10 cellular contexts compared by ENCODE assay signal in the genomic region with DNA sequence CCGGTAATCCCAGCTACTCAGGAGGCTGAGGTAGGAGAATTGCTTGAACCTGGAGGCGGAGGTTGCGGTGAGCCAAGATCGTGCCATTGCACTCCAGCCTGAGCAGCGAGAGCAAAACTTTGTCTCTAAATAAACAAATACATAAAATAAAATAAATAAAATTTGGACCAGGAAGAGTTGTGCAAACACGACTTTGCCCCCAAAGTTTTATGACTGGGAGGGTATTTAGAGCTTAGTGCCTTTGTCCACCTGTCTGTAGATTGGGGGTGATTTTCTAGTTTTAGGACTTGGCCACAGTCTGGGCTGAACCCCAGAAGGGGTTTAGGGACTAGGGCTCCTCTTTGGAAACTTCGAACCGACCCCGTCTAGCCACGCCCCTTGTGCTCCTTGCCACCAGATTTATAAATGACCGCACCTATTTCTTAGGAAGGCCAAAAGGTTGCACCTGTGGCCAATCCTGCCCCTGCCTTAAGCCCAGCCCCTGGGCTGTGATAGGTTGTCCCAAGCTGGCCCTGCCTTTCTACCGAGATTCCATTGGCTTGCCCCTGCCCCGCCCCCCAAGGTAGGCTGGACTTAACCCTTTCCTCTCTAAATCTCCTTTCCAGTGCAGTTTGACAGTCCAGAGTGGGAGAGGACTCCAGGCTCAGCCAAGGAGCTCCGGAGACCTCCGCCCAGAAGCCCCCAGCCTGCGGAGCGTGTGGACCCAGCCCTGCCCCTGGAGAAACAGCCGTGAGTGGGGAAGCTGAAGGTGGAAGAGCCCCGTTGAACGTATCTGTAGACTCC. TPM values are rescaled to one million over a fixed set of nuclear protein-coding genes. Genes with fewer than 3 reads are reported as not detected.
A peak's percentile ranks its signal among the peaks of the same experiment; 100 is the strongest.
DNase-seq lines count a peak whose midpoint lies in the region; TF ChIP-seq lines count a peak whose summit lies in the region.
"Had no signal": no experiment of that assay in that cellular context is flagged by ENCODE, and none has a peak within 500 bp of the region (broad histone marks: within the 10 kb centered on the region; RNA-seq: fewer than 3 reads in every experiment).

No MANE protein-coding gene starts in this region.

- TF ChIP-seq CTCF in neural crest cell (conservative IDR thresholded peaks at IDR 0.05) (no peak), progenitor cell of endocrine pancreas (IDR thresholded peaks at IDR 0.05; ENCODE audit: unreplicated experiment) (no peak)

- H3K4me1 Mint-ChIP-seq in neural crest cell (no peaks in the 10 kb centered on the region), progenitor cell of endocrine pancreas (ENCODE audit: low read depth) (peaks cover 2% of the 10 kb centered on the region)

- peaks cover 72% of the 10 kb centered on the region for H3K27me3 Mint-ChIP-seq in neural crest cell (ENCODE audit: low read depth)
- H3K27me3 Mint-ChIP-seq in progenitor cell of endocrine pancreas = peaks cover 33% of the 10 kb centered on the region

- DNase-seq in DMS53 (lab: John Stamatoyannopoulos, UW) (peak; percentile 41), DMS53 treated with DMSO at 0.1 percent for 48 hours (lab: John Stamatoyannopoulos, UW; ENCODE audit: unreplicated experiment) (no peak), NCI-H2196 (lab: John Stamatoyannopoulos, UW; ENCODE audit: unreplicated experiment) (peak; percentile 51), cerebellar cortex (ENCODE audit: low spot score) (peak; percentile 56), neural crest cell (ENCODE audit: low read depth, low spot score) (no peak), HPDE6-E6E7 (ENCODE audit: extremely low spot score) (no peak), progenitor cell of endocrine pancreas (ENCODE audit: low spot score, unreplicated experiment) (no peak), NCI-H1092 treated with DMSO at 0.1 percent for 48 hours (lab: John Stamatoyannopoulos, UW) (no peak)

- H3K36me3 Mint-ChIP-seq in neural crest cell (ENCODE audit: low read depth) (no peaks in the 10 kb centered on the region), progenitor cell of endocrine pancreas (ENCODE audit: insufficient read depth) (no peaks in the 10 kb centered on the region)

- H3K4me3 Mint-ChIP-seq in neural crest cell = no peak overlapping the region
- H3K4me3 Mint-ChIP-seq in progenitor cell of endocrine pancreas (ENCODE audit: low read depth) = no peak overlapping the region

- H3K27ac Mint-ChIP-seq in neural crest cell (ENCODE audit: unreplicated experiment) (peak overlapping the region; percentile 71), progenitor cell of endocrine pancreas (no peak overlapping the region)

- H3K9me3 Mint-ChIP-seq in neural crest cell (no peaks in the 10 kb centered on the region), progenitor cell of endocrine pancreas (ENCODE audit: low read depth) (no peaks in the 10 kb centered on the region)

RNA-seq across cellular contexts. Expression of gene SHD, which starts 5.3 kb away (rescaled TPM):
- 2.7 and 4.5 TPM in 2 replicates for total RNA-seq in neural crest cell
- total RNA-seq in progenitor cell of endocrine pancreas = 0.74 and 0.82 TPM in 2 replicates
- total RNA-seq: dermis microvascular lymphatic vessel endothelial cell, thoracic aorta had no signal

RNA-seq across cellular contexts. Expression of gene TMIGD2, which starts 17.8 kb away (rescaled TPM):
- total RNA-seq in neural crest cell (not detected in 2 replicates), progenitor cell of endocrine pancreas (not detected in 2 replicates)
- total RNA-seq: dermis microvascular lymphatic vessel endothelial cell had no signal

RNA-seq across cellular contexts. Expression of gene FSD1, which starts 20.0 kb away (rescaled TPM):
- 51.9 and 53.5 TPM in 2 replicates for total RNA-seq in neural crest cell
- total RNA-seq in progenitor cell of endocrine pancreas = 22.2 and 25.1 TPM in 2 replicates
- total RNA-seq: thoracic aorta had no signal

RNA-seq across cellular contexts. Expression of gene YJU2, which starts 37.5 kb away (rescaled TPM):
- 22.9 and 24.9 TPM in 2 replicates for total RNA-seq in neural crest cell
- total RNA-seq in progenitor cell of endocrine pancreas = 22.4 and 23.9 TPM in 2 replicates

RNA-seq across cellular contexts. Expression of gene STAP2, which starts 54.3 kb away (rescaled TPM):
- 4.1 and 5.0 TPM in 2 replicates for total RNA-seq in neural crest cell
- total RNA-seq in progenitor cell of endocrine pancreas = 35.6 and 41.0 TPM in 2 replicates
- total RNA-seq: thoracic aorta had no signal

Comparison
In these comparisons a context has a peak if more than half of its experiments do, and no peak if none do; other contexts are left out.
1. DNase-seq: peak in DMS53 (single experiment), NCI-H2196 (single experiment) and cerebellar cortex (single experiment); none in DMS53 treated with DMSO at 0.1 percent for 48 hours (single experiment), neural crest cell (single experiment), HPDE6-E6E7 (single experiment), progenitor cell of endocrine pancreas (single experiment) and NCI-H1092 treated with DMSO at 0.1 percent for 48 hours (single experiment).